Comparison of ENCODE assay signal across 23 cellular contexts in the genomic region with DNA sequence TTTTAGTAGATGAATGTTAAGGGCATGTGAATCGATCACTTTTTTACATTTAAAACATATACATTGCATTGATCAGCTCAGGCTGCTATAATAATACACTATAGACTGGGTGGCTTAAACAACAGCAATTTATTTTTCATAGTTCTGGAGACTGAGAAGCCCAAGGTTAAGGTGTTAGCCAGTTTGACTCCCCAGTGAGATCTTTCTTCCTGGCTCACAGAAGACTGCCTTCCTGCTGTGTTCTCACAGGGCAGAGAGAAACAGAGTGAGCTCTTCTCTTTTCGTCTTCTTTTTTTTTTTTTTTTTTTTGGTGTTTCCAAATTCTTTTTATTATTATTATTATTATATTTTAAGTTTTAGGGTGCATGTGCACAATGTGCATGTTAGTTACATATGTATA. TPM values are rescaled to one million over a fixed set of nuclear protein-coding genes. Genes with fewer than 3 reads are reported as not detected.
A peak's percentile ranks its signal among the peaks of the same experiment; 100 is the strongest.
DNase-seq lines count a peak whose midpoint lies in the region; ATAC-seq lines count a peak whose summit lies in the region.
"Had no signal": no experiment of that assay in that cellular context is flagged by ENCODE, and none has a peak within 500 bp of the region (broad histone marks: within the 10 kb centered on the region; RNA-seq: fewer than 3 reads in every experiment).

No MANE protein-coding gene starts in this region.

- POLR2A ChIA-PET in activated CD4-positive, alpha-beta T cell treated with anti-CD3 and anti-CD28 coated beads, Interleukin-2, amount 10 ng/mL, durations not matched to agents 7 days and 5 days (lab: Charles Lee), result no interaction called here
- POLR2A ChIA-PET in CD8-positive, alpha-beta memory T cell (lab: Charles Lee), result interaction anchor here (0.6 to 0.7 kb wide), 4 partner anchors 107 to 394 kb away, joined by 3 to 6 read pairs (median 4); no protein-coding TSS in a partner anchor
- POLR2A ChIA-PET in naive thymus-derived CD4-positive, alpha-beta T cell (lab: Charles Lee), result interaction anchor here (0.7 to 2.3 kb wide), 7 partner anchors 13 to 207 kb away, joined by 3 to 10 read pairs (median 6); no protein-coding TSS in a partner anchor

- peaks cover 7% of the 10 kb centered on the region for H3K9me3 Mint-ChIP-seq in activated CD4-positive, alpha-beta T cell treated with anti-CD3 and anti-CD28 coated beads, Interleukin-2, amount 10 ng/mL, durations not matched to agents 7 days and 5 days
- no peaks in the 10 kb centered on the region for H3K9me3 Mint-ChIP-seq in CD8-positive, alpha-beta memory T cell
- no peaks in the 10 kb centered on the region for H3K9me3 Mint-ChIP-seq in activated T-helper 1 cell treated with anti-CD3 and anti-CD28 coated beads, Interleukin-12 subunit alpha, Interleukin-12 subunit beta, Interleukin-2, Interleukin-4 antibody, amounts not matched to agents 30 ng/mL and 10 ng/mL and 1 ng/mL, durations not matched to agents 14 hours and 24 hours and 36 hours
- no peaks in the 10 kb centered on the region for H3K9me3 Mint-ChIP-seq in naive thymus-derived CD4-positive, alpha-beta T cell
- H3K9me3 Mint-ChIP-seq: activated T-cell treated with anti-CD3 and anti-CD28 coated beads, Interleukin-2, amount 50 U/mL, for 4 hours; mesothelial cell of epicardium; naive B cell had no signal

- no peaks in the 10 kb centered on the region for H3K36me3 ChIP-seq in CD8-positive, alpha-beta memory T cell (ENCODE audit: insufficient read depth, low read length)
- H3K36me3 ChIP-seq in naive thymus-derived CD4-positive, alpha-beta T cell (ENCODE audit: control insufficient read depth in 2 of 3, insufficient read depth in 3 of 3, low read length in 3 of 3), result no peaks in the 10 kb centered on the region
- H3K36me3 ChIP-seq: brain microvascular endothelial cell, left ventricle myocardium inferior, transverse colon had no signal

- CTCF ChIA-PET in activated CD4-positive, alpha-beta T cell treated with anti-CD3 and anti-CD28 coated beads, Interleukin-2, amount 10 ng/mL, durations not matched to agents 7 days and 5 days (lab: Charles Lee), result no interaction called here
- CTCF ChIA-PET in CD8-positive, alpha-beta memory T cell (lab: Charles Lee), result no interaction called here
- CTCF ChIA-PET in naive thymus-derived CD4-positive, alpha-beta T cell (lab: Charles Lee), result interaction anchor here (1.4 to 2.1 kb wide), 3 partner anchors 16 to 57 kb away, joined by 3 to 13 read pairs (median 3); a partner anchor contains a TSS

- no peak for ATAC-seq in naive thymus-derived CD4-positive, alpha-beta T cell
- ATAC-seq in HG03342 (IDR thresholded peaks at IDR 0.05; ENCODE audit: unreplicated experiment), result no peak
- ATAC-seq: A549, PC-3, Right ventricle myocardium inferior had no signal

- no peak for DNase-seq in activated CD4-positive, alpha-beta T cell treated with anti-CD3 and anti-CD28 coated beads, Interleukin-2, amount 10 ng/mL, durations not matched to agents 7 days and 5 days
- no peak for DNase-seq in activated CD4-positive, alpha-beta T cell treated with anti-CD3 and anti-CD28 coated beads for 1 hour
- DNase-seq in CD8-positive, alpha-beta memory T cell, result no peak
- DNase-seq in activated T-helper 1 cell treated with anti-CD3 and anti-CD28 coated beads, Interleukin-12 subunit alpha, Interleukin-12 subunit beta, Interleukin-2, Interleukin-4 antibody, amounts not matched to agents 30 ng/mL and 10 ng/mL and 1 ng/mL, durations not matched to agents 14 hours and 24 hours and 36 hours (ENCODE audit: low spot score), result no peak
- peak in 1 of 9 donors; percentile 20 for DNase-seq in naive thymus-derived CD4-positive, alpha-beta T cell
- DNase-seq in hypothalamus (lab: John Stamatoyannopoulos, UW) (no peak), NCI-H1092 treated with DMSO at 0.1 percent for 48 hours (lab: John Stamatoyannopoulos, UW) (no peak)
- DNase-seq: activated T-cell treated with anti-CD3 and anti-CD28 coated beads, Interleukin-2, amount 50 U/mL, for 4 hours; AML-193; brain microvascular endothelial cell; H7; islet precursor cell; left ventricle myocardium inferior; naive B cell; NCI-H2171; NCI-H524; PC-3; transverse colon had no signal

- peaks cover 20% of the 10 kb centered on the region for H3K36me3 Mint-ChIP-seq in activated CD4-positive, alpha-beta T cell treated with anti-CD3 and anti-CD28 coated beads, Interleukin-2, amount 10 ng/mL, durations not matched to agents 7 days and 5 days (ENCODE audit: low read depth)
- H3K36me3 Mint-ChIP-seq in CD8-positive, alpha-beta memory T cell, result peaks cover 3 to 5% (median 4%) of the 10 kb centered on the region in 3 donors
- peaks cover 2% of the 10 kb centered on the region for H3K36me3 Mint-ChIP-seq in activated T-helper 1 cell treated with anti-CD3 and anti-CD28 coated beads, Interleukin-12 subunit alpha, Interleukin-12 subunit beta, Interleukin-2, Interleukin-4 antibody, amounts not matched to agents 30 ng/mL and 10 ng/mL and 1 ng/mL, durations not matched to agents 14 hours and 24 hours and 36 hours (ENCODE audit: low read depth)
- peaks cover 0 to 14% (median 4%) of the 10 kb centered on the region in 5 donors for H3K36me3 Mint-ChIP-seq in naive thymus-derived CD4-positive, alpha-beta T cell
- H3K36me3 Mint-ChIP-seq: mesothelial cell of epicardium, naive B cell had no signal

- no peaks in the 10 kb centered on the region for H3K27me3 ChIP-seq in CD8-positive, alpha-beta memory T cell (ENCODE audit: insufficient read depth, low read length, poor library complexity, severe bottlenecking)
- H3K27me3 ChIP-seq in naive thymus-derived CD4-positive, alpha-beta T cell (ENCODE audit: control insufficient read depth in 2 of 2, insufficient read depth in 2 of 2, low read length in 2 of 2), result no peaks in the 10 kb centered on the region
- H3K27me3 ChIP-seq: brain microvascular endothelial cell, transverse colon had no signal

- peaks cover 54% of the 10 kb centered on the region for H3K4me1 Mint-ChIP-seq in activated CD4-positive, alpha-beta T cell treated with anti-CD3 and anti-CD28 coated beads, Interleukin-2, amount 10 ng/mL, durations not matched to agents 7 days and 5 days
- peaks cover 49 to 68% (median 61%) of the 10 kb centered on the region in 3 donors for H3K4me1 Mint-ChIP-seq in CD8-positive, alpha-beta memory T cell
- peaks cover 59% of the 10 kb centered on the region for H3K4me1 Mint-ChIP-seq in activated T-helper 1 cell treated with anti-CD3 and anti-CD28 coated beads, Interleukin-12 subunit alpha, Interleukin-12 subunit beta, Interleukin-2, Interleukin-4 antibody, amounts not matched to agents 30 ng/mL and 10 ng/mL and 1 ng/mL, durations not matched to agents 14 hours and 24 hours and 36 hours (ENCODE audit: low read depth)
- peaks cover 20 to 88% (median 77%) of the 10 kb centered on the region in 7 donors for H3K4me1 Mint-ChIP-seq in naive thymus-derived CD4-positive, alpha-beta T cell
- H3K4me1 Mint-ChIP-seq: mesothelial cell of epicardium had no signal

- H3K4me3 Mint-ChIP-seq in activated CD4-positive, alpha-beta T cell treated with anti-CD3 and anti-CD28 coated beads, Interleukin-2, amount 10 ng/mL, durations not matched to agents 7 days and 5 days, result no peak overlapping the region
- H3K4me3 Mint-ChIP-seq in CD8-positive, alpha-beta memory T cell, result peak overlapping the region in 4 of 7 donors; percentile 4 to 47 (median 42)
- peak overlapping the region; percentile 10 for H3K4me3 Mint-ChIP-seq in activated T-helper 1 cell treated with anti-CD3 and anti-CD28 coated beads, Interleukin-12 subunit alpha, Interleukin-12 subunit beta, Interleukin-2, Interleukin-4 antibody, amounts not matched to agents 30 ng/mL and 10 ng/mL and 1 ng/mL, durations not matched to agents 14 hours and 24 hours and 36 hours
- H3K4me3 Mint-ChIP-seq in naive thymus-derived CD4-positive, alpha-beta T cell, result peak overlapping the region; percentile 33 to 81 (median 66)
- H3K4me3 Mint-ChIP-seq: activated T-cell treated with anti-CD3 and anti-CD28 coated beads, Interleukin-2, amount 50 U/mL, for 4 hours; mesothelial cell of epicardium; naive B cell had no signal

- peak overlapping the region; percentile 87 for H3K27ac Mint-ChIP-seq in activated CD4-positive, alpha-beta T cell treated with anti-CD3 and anti-CD28 coated beads, Interleukin-2, amount 10 ng/mL, durations not matched to agents 7 days and 5 days
- H3K27ac Mint-ChIP-seq in CD8-positive, alpha-beta memory T cell, result peak overlapping the region in 7 of 8 donors; percentile 48 to 93 (median 74)
- peak overlapping the region; percentile 59 for H3K27ac Mint-ChIP-seq in activated T-helper 1 cell treated with anti-CD3 and anti-CD28 coated beads, Interleukin-12 subunit alpha, Interleukin-12 subunit beta, Interleukin-2, Interleukin-4 antibody, amounts not matched to agents 30 ng/mL and 10 ng/mL and 1 ng/mL, durations not matched to agents 14 hours and 24 hours and 36 hours
- H3K27ac Mint-ChIP-seq in naive thymus-derived CD4-positive, alpha-beta T cell, result peak overlapping the region; percentile 87 to 97 (median 92)
- H3K27ac Mint-ChIP-seq: mesothelial cell of epicardium had no signal

- H3K27ac ChIP-seq in CD8-positive, alpha-beta memory T cell (ENCODE audit: low read depth, low read length), result no peak overlapping the region
- H3K27ac ChIP-seq in naive thymus-derived CD4-positive, alpha-beta T cell (ENCODE audit: low read depth, low read length), result peak overlapping the region; percentile 62
- H3K27ac ChIP-seq: A549, brain microvascular endothelial cell, epithelial cell of prostate, left ventricle myocardium inferior, transverse colon had no signal

- no peaks in the 10 kb centered on the region for H3K9me3 ChIP-seq in CD8-positive, alpha-beta memory T cell (ENCODE audit: low read length)
- no peaks in the 10 kb centered on the region for H3K9me3 ChIP-seq in naive thymus-derived CD4-positive, alpha-beta T cell (ENCODE audit: control insufficient read depth in 2 of 3, low read length in 3 of 3)
- H3K9me3 ChIP-seq: A549, left ventricle myocardium inferior, transverse colon had no signal

- peaks cover 43% of the 10 kb centered on the region for H3K4me1 ChIP-seq in CD8-positive, alpha-beta memory T cell (ENCODE audit: insufficient read depth, low read length)
- peaks cover 36 to 42% of the 10 kb centered on the region in 2 donors for H3K4me1 ChIP-seq in naive thymus-derived CD4-positive, alpha-beta T cell (ENCODE audit: control insufficient read depth in 2 of 2, insufficient read depth in 2 of 2, low read length in 2 of 2)
- H3K4me1 ChIP-seq: A549, transverse colon had no signal

- H3K27me3 Mint-ChIP-seq in activated CD4-positive, alpha-beta T cell treated with anti-CD3 and anti-CD28 coated beads, Interleukin-2, amount 10 ng/mL, durations not matched to agents 7 days and 5 days, result no peaks in the 10 kb centered on the region
- H3K27me3 Mint-ChIP-seq in CD8-positive, alpha-beta memory T cell, result peaks cover 0 to 2% of the 10 kb centered on the region in 2 donors
- H3K27me3 Mint-ChIP-seq in activated T-helper 1 cell treated with anti-CD3 and anti-CD28 coated beads, Interleukin-12 subunit alpha, Interleukin-12 subunit beta, Interleukin-2, Interleukin-4 antibody, amounts not matched to agents 30 ng/mL and 10 ng/mL and 1 ng/mL, durations not matched to agents 14 hours and 24 hours and 36 hours (ENCODE audit: insufficient read depth), result no peaks in the 10 kb centered on the region
- H3K27me3 Mint-ChIP-seq in naive thymus-derived CD4-positive, alpha-beta T cell, result no peaks in the 10 kb centered on the region
- H3K27me3 Mint-ChIP-seq: naive B cell had no signal

- intact Hi-C loops in activated T-helper 1 cell treated with anti-CD3 and anti-CD28 coated beads, Interleukin-12 subunit alpha, Interleukin-12 subunit beta, Interleukin-2, Interleukin-4 antibody, amounts not matched to agents 30 ng/mL and 10 ng/mL and 1 ng/mL, durations not matched to agents 14 hours and 24 hours and 36 hours (cut with micrococcal nuclease), result loop anchor here (5.0 kb wide), 1 partner anchor 158 kb away; no protein-coding TSS in a partner anchor
- intact Hi-C loops in naive thymus-derived CD4-positive, alpha-beta T cell (cut with micrococcal nuclease), result loop anchor here (5.0 kb wide), 3 partner anchors 88 to 478 kb away; a partner anchor contains a TSS

- no peak overlapping the region for H3K4me3 ChIP-seq in CD8-positive, alpha-beta memory T cell (ENCODE audit: low read length)
- H3K4me3 ChIP-seq in naive thymus-derived CD4-positive, alpha-beta T cell (ENCODE audit: low read length), result no peak overlapping the region
- H3K4me3 ChIP-seq: A549, left ventricle myocardium inferior, transverse colon had no signal

RNA-seq across cellular contexts. Expression of a gene that starts 56.4 kb away (rescaled TPM):
- 1 to 10 TPM; 5.9 to 9.1 TPM for total RNA-seq in activated CD4-positive, alpha-beta T cell treated with anti-CD3 and anti-CD28 coated beads, Interleukin-2, amount 10 ng/mL, durations not matched to agents 7 days and 5 days
- total RNA-seq in CD8-positive, alpha-beta memory T cell, result 1 to 10 TPM; 5.3 to 6.8 TPM
- polyA plus RNA-seq in CD8-positive, alpha-beta memory T cell, result 5.5 TPM
- total RNA-seq in activated T-helper 1 cell treated with anti-CD3 and anti-CD28 coated beads, Interleukin-12 subunit alpha, Interleukin-12 subunit beta, Interleukin-2, Interleukin-4 antibody, amounts not matched to agents 30 ng/mL and 10 ng/mL and 1 ng/mL, durations not matched to agents 14 hours and 24 hours and 36 hours, result 4.5 and 4.6 TPM in 2 replicates
- total RNA-seq in naive thymus-derived CD4-positive, alpha-beta T cell, result 10 to 100 TPM in 2 of 5 experiments, 1 to 10 TPM in 3; 7.1 to 13.5 (median 9.9) TPM
- 1 to 10 TPM; 5.5 to 7.3 TPM for polyA plus RNA-seq in naive thymus-derived CD4-positive, alpha-beta T cell
